9 cellular contexts compared by ENCODE assay signal in genomic region chr11:2379471-2380174, GRCh38. TPM values are rescaled to one million over a fixed set of nuclear protein-coding genes. Genes with fewer than 3 reads are reported as not detected.
DNase-seq lines count a peak whose midpoint lies in the region; ATAC-seq, FAIRE-seq and TF ChIP-seq lines count a peak whose summit lies in the region.
"Had no signal": no experiment of that assay in that cellular context is flagged by ENCODE, and none has a peak within 500 bp of the region (broad histone marks: within the 10 kb centered on the region; RNA-seq: fewer than 3 reads in every experiment).

No MANE protein-coding gene starts in this region.

- H3K4me3 ChIP-seq in DOHH2 (ENCODE audit: low read length) (peak overlapping the region; percentile 86), sigmoid colon (peak overlapping the region; percentile 86 to 100 (median 99))

- H3K27ac ChIP-seq in DOHH2 (ENCODE audit: low read depth, low read length): peak overlapping the region; percentile 89
- peak overlapping the region; percentile 99 to 100 (median 100) for H3K27ac ChIP-seq in sigmoid colon

- H3K27ac Mint-ChIP-seq in activated T-helper 2 cell treated with anti-CD3 and anti-CD28 coated beads, Interferon-gamma antibody, Interleukin-2, Interleukin-4, amounts not matched to agents 10 μg/mL and 5 μg/mL and 100 μg/mL, durations not matched to agents 14 hours and 24 hours and 36 hours: peak overlapping the region; percentile 42

- H3F3A ChIP-seq in DOHH2 (ENCODE audit: control insufficient read depth, insufficient read depth): peaks cover 21% of the 10 kb centered on the region

- H3K4me1 ChIP-seq in DOHH2 (ENCODE audit: control insufficient read depth, low read length) (peaks cover 55% of the 10 kb centered on the region), sigmoid colon (peaks cover 0 to 83% (median 70%) of the 10 kb centered on the region in 4 donors)

- peak overlapping the region; percentile 86 for H3K4me2 ChIP-seq in DOHH2 (ENCODE audit: low read length)

- TF ChIP-seq CTCF in DOHH2 (IDR thresholded peaks at IDR 0.05; ENCODE audit: low read depth, low read length, poor library complexity, severe bottlenecking): no peak
- no peak for TF ChIP-seq CTCF in sigmoid colon (IDR thresholded peaks at IDR 0.05)

- peaks cover 70% of the 10 kb centered on the region for H3K79me2 ChIP-seq in DOHH2 (ENCODE audit: control insufficient read depth, low read length)

- H3K9me3 Mint-ChIP-seq in activated T-helper 2 cell treated with anti-CD3 and anti-CD28 coated beads, Interferon-gamma antibody, Interleukin-2, Interleukin-4, amounts not matched to agents 10 μg/mL and 5 μg/mL and 100 μg/mL, durations not matched to agents 14 hours and 24 hours and 36 hours: no peaks in the 10 kb centered on the region

- no peaks in the 10 kb centered on the region for H3K9me2 ChIP-seq in DOHH2 (replicated peaks; ENCODE audit: control insufficient read depth, low read length)

- H3K27me3 Mint-ChIP-seq in activated T-helper 2 cell treated with anti-CD3 and anti-CD28 coated beads, Interferon-gamma antibody, Interleukin-2, Interleukin-4, amounts not matched to agents 10 μg/mL and 5 μg/mL and 100 μg/mL, durations not matched to agents 14 hours and 24 hours and 36 hours (ENCODE audit: low read depth): no peaks in the 10 kb centered on the region

- no peak for ATAC-seq in Right ventricle myocardium superior (ENCODE audit: poor library complexity)

- peaks cover 20% of the 10 kb centered on the region for H3K4me1 Mint-ChIP-seq in activated T-helper 2 cell treated with anti-CD3 and anti-CD28 coated beads, Interferon-gamma antibody, Interleukin-2, Interleukin-4, amounts not matched to agents 10 μg/mL and 5 μg/mL and 100 μg/mL, durations not matched to agents 14 hours and 24 hours and 36 hours (ENCODE audit: low read depth)

- H3K36me3 ChIP-seq in DOHH2 (ENCODE audit: control insufficient read depth, low read length) (peaks cover 59% of the 10 kb centered on the region), sigmoid colon (no peaks in the 10 kb centered on the region)

- H4K20me1 ChIP-seq in DOHH2 (ENCODE audit: control insufficient read depth, insufficient read depth, low read depth, low read length): peaks cover 43% of the 10 kb centered on the region

- H3K36me3 Mint-ChIP-seq in activated T-helper 2 cell treated with anti-CD3 and anti-CD28 coated beads, Interferon-gamma antibody, Interleukin-2, Interleukin-4, amounts not matched to agents 10 μg/mL and 5 μg/mL and 100 μg/mL, durations not matched to agents 14 hours and 24 hours and 36 hours (ENCODE audit: low read depth): peaks cover 6% of the 10 kb centered on the region

- TF ChIP-seq POLR2A in sigmoid colon (IDR thresholded peaks at IDR 0.05): no peak

- DNase-seq in activated T-helper 2 cell treated with anti-CD3 and anti-CD28 coated beads, Interferon-gamma antibody, Interleukin-2, Interleukin-4, amounts not matched to agents 10 μg/mL and 5 μg/mL and 100 μg/mL, durations not matched to agents 14 hours and 24 hours and 36 hours (ENCODE audit: low spot score): no peak
- DNase-seq in Right ventricle myocardium superior: peak; percentile 51
- no peak for DNase-seq in sigmoid colon
- no peak for DNase-seq in amniotic stem cell (lab: John Stamatoyannopoulos, UW)
- no peak for DNase-seq in medulla oblongata (ENCODE audit: extremely low spot score)
- no peak for DNase-seq in frontal cortex (ENCODE audit: low spot score in 2 of 2)
- no peak for DNase-seq in NCI-H82 treated with DMSO at 0.1 percent for 48 hours (lab: John Stamatoyannopoulos, UW; ENCODE audit: unreplicated experiment)

- intact Hi-C loops in activated T-helper 2 cell treated with anti-CD3 and anti-CD28 coated beads, Interferon-gamma antibody, Interleukin-2, Interleukin-4, amounts not matched to agents 10 μg/mL and 5 μg/mL and 100 μg/mL, durations not matched to agents 14 hours and 24 hours and 36 hours (cut with micrococcal nuclease): loop anchor here (10.0 kb wide), 1 partner anchor 75 kb away; the partner anchor contains the start of genes C11orf21 and TSPAN32
- intact Hi-C loops in Right ventricle myocardium superior (cut with DNase I): loop anchor here (5.0 kb wide), 1 partner anchor 72 kb away; no protein-coding TSS in a partner anchor
- intact Hi-C loops in sigmoid colon (cut with DNase I): loop anchor here (2.0 to 10.0 kb wide), 3 partner anchors 75 to 915 kb away; no protein-coding TSS in a partner anchor

- FAIRE-seq in frontal cortex (lab: Jason Lieb, UNC): no peak
- FAIRE-seq: urothelium cell line had no signal

- H3K4me3 Mint-ChIP-seq in activated T-helper 2 cell treated with anti-CD3 and anti-CD28 coated beads, Interferon-gamma antibody, Interleukin-2, Interleukin-4, amounts not matched to agents 10 μg/mL and 5 μg/mL and 100 μg/mL, durations not matched to agents 14 hours and 24 hours and 36 hours (ENCODE audit: low read depth): peak overlapping the region; percentile 33

- H3K27me3 ChIP-seq in DOHH2 (ENCODE audit: control insufficient read depth, low read length): no peaks in the 10 kb centered on the region
- no peaks in the 10 kb centered on the region for H3K27me3 ChIP-seq in sigmoid colon

- WGBS in sigmoid colon, 2 donors: 68 to 84% methylated on average over 11 of the region's 11 CpGs

- no peak for TF ChIP-seq EP300 in sigmoid colon (IDR thresholded peaks at IDR 0.05)

- H3K9me3 ChIP-seq in DOHH2 (ENCODE audit: control insufficient read depth, insufficient read depth, low read length) (no peaks in the 10 kb centered on the region), sigmoid colon (no peaks in the 10 kb centered on the region)

RNA-seq across cellular contexts. Expression of gene CD81, which starts 2.5 kb away (rescaled TPM):
- 211 and 219 TPM in 2 replicates for total RNA-seq in activated T-helper 2 cell treated with anti-CD3 and anti-CD28 coated beads, Interferon-gamma antibody, Interleukin-2, Interleukin-4, amounts not matched to agents 10 μg/mL and 5 μg/mL and 100 μg/mL, durations not matched to agents 14 hours and 24 hours and 36 hours
- 457 TPM for total RNA-seq in Right ventricle myocardium superior
- 100 to 1,000 TPM; 401 to 625 (median 493) TPM for total RNA-seq in sigmoid colon
- polyA plus RNA-seq in sigmoid colon: 100 to 1,000 TPM in 1 of 3 donors, 10 to 100 TPM in 2; 67.9 to 313 (median 90.6) TPM
- 67.7 TPM for total RNA-seq in frontal cortex

RNA-seq across cellular contexts. Expression of gene TSSC4, which starts 20.9 kb away (rescaled TPM):
- 46.6 and 48.9 TPM in 2 replicates for total RNA-seq in activated T-helper 2 cell treated with anti-CD3 and anti-CD28 coated beads, Interferon-gamma antibody, Interleukin-2, Interleukin-4, amounts not matched to agents 10 μg/mL and 5 μg/mL and 100 μg/mL, durations not matched to agents 14 hours and 24 hours and 36 hours
- total RNA-seq in Right ventricle myocardium superior: 36.2 TPM
- 10 to 100 TPM; 45.1 to 60.1 (median 53.2) TPM for total RNA-seq in sigmoid colon
- polyA plus RNA-seq in sigmoid colon: 10 to 100 TPM; 43.7 to 51.1 (median 47.7) TPM
- 31.8 TPM for total RNA-seq in frontal cortex
